ENCODE assay signal across 2 cellular contexts in genomic region chr3:50211368-50211717, GRCh38.
A peak's percentile ranks its signal among the peaks of the same experiment; 100 is the strongest.
TF ChIP-seq lines count a peak whose summit lies in the region.

No MANE protein-coding gene starts in this region.

TF ChIP-seq in A549, 52 proteins besides CTCF, POLR2A, EP300 and RAD21:
- peak; percentile 91 for TF ChIP-seq ZFP36 (IDR thresholded peaks at IDR 0.05; ENCODE audit: borderline replicate concordance, partially characterized antibody)

TF ChIP-seq in HepG2, 621 proteins besides CTCF, POLR2A, EP300 and RAD21:
- TF ChIP-seq HOXA3 (CRISPR knock-in tag; IDR thresholded peaks at IDR 0.05) (peak; percentile 18; the same call in 1 of the 2 replicates), ZNF296 (CRISPR knock-in tag; conservative IDR thresholded peaks at IDR 0.05) (0 out of 2 replicates have a peak, but pooled peaks have one; percentile 24), ZNF747 (CRISPR knock-in tag; IDR thresholded peaks at IDR 0.05; ENCODE audit: borderline replicate concordance) (peak; percentile 28; the same call in 1 of the 2 replicates), ZNF772 (CRISPR knock-in tag; IDR thresholded peaks at IDR 0.05) (0 out of 2 replicates have a peak, but pooled peaks have one; percentile 30), ZMYM3 (CRISPR knock-in tag; IDR thresholded peaks at IDR 0.05) (peak; percentile 69), ZFP36 (IDR thresholded peaks at IDR 0.05; ENCODE audit: borderline replicate concordance, low read depth, low read length, partially characterized antibody) (peak; percentile 86), MED8 (CRISPR knock-in tag; IDR thresholded peaks at IDR 0.05; ENCODE audit: insufficient replicate concordance) (peak; percentile 47), BRD4 (CRISPR knock-in tag; IDR thresholded peaks at IDR 0.05) (0 out of 2 replicates have a peak, but pooled peaks have one; percentile 40), ZNF235 (CRISPR knock-in tag; IDR thresholded peaks at IDR 0.05; ENCODE audit: borderline replicate concordance) (0 out of 2 replicates have a peak, but pooled peaks have one; percentile 12), NR2F1 (CRISPR knock-in tag; IDR thresholded peaks at IDR 0.05) (0 out of 4 replicates have a peak, but pooled peaks of 1 of the 2 experiments have one; percentile 14), MEIS2 (CRISPR knock-in tag; IDR thresholded peaks at IDR 0.05) (0 out of 2 replicates have a peak, but pooled peaks have one; percentile 2), POLR2G (IDR thresholded peaks at IDR 0.05; ENCODE audit: low read depth, low read length) (peak; percentile 11; the same call in 1 of the 2 replicates), CEBPB (IDR thresholded peaks at IDR 0.05; ENCODE audit: borderline replicate concordance, low read depth, low read length) (peak; percentile 16; the same call in 1 of the 2 replicates)
- TF ChIP-seq, protein P1, sequence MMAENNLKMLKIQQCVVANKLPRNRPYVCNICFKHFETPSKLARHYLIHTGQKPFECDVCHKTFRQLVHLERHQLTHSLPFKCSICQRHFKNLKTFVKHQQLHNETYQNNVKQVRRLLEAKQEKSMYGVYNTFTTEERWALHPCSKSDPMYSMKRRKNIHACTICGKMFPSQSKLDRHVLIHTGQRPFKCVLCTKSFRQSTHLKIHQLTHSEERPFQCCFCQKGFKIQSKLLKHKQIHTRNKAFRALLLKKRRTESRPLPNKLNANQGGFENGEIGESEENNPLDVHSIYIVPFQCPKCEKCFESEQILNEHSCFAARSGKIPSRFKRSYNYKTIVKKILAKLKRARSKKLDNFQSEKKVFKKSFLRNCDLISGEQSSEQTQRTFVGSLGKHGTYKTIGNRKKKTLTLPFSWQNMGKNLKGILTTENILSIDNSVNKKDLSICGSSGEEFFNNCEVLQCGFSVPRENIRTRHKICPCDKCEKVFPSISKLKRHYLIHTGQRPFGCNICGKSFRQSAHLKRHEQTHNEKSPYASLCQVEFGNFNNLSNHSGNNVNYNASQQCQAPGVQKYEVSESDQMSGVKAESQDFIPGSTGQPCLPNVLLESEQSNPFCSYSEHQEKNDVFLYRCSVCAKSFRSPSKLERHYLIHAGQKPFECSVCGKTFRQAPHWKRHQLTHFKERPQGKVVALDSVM (CRISPR knock-in tag; IDR thresholded peaks at IDR 0.05), result peak; percentile 67
- TF ChIP-seq, protein P2, sequence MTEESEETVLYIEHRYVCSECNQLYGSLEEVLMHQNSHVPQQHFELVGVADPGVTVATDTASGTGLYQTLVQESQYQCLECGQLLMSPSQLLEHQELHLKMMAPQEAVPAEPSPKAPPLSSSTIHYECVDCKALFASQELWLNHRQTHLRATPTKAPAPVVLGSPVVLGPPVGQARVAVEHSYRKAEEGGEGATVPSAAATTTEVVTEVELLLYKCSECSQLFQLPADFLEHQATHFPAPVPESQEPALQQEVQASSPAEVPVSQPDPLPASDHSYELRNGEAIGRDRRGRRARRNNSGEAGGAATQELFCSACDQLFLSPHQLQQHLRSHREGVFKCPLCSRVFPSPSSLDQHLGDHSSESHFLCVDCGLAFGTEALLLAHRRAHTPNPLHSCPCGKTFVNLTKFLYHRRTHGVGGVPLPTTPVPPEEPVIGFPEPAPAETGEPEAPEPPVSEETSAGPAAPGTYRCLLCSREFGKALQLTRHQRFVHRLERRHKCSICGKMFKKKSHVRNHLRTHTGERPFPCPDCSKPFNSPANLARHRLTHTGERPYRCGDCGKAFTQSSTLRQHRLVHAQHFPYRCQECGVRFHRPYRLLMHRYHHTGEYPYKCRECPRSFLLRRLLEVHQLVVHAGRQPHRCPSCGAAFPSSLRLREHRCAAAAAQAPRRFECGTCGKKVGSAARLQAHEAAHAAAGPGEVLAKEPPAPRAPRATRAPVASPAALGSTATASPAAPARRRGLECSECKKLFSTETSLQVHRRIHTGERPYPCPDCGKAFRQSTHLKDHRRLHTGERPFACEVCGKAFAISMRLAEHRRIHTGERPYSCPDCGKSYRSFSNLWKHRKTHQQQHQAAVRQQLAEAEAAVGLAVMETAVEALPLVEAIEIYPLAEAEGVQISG (CRISPR knock-in tag; IDR thresholded peaks at IDR 0.05), result 0 out of 2 replicates have a peak, but pooled peaks have one; percentile 6
TF ChIP-seq in HepG2: peak in this region for 15; not testable (repeated sequence) for 606.
